In the genomic region with DNA sequence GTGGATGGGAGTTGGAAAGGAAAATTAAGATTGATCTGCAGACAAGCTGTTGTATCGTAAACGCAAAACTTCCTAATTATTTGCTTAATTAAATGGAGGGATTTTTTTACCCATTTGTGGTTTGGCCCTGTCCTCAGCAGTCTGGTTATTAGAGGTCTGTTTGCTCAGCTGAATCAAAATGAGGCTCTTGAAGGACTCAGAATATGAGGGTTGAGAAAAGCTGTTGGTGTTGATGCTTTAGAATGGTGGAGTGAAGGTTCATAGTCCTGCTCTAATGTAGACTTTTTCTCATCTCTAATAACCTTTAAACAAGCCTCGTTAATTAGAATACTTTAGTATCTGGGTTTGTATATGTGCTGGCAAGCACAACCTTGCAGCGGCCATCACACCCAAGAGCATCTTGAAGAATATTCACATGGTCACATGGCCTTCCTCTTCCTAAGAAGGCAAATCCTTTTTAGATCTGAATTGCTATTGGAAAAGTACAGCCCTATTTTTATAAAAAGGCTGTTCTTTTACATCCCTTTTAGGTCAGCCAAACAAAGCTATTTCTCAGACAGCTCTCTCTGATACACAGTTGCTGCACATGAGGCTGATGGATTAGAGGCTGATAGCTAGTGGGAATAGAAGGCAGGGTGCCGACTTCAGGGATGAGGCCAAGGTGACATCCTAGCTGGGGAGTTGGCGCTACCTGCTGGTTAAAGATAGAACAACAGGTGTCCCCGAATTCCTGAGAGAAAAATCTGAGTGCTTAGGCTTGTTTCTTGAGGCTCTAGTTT, we compare ENCODE assay signal across 1 cellular context.
TF ChIP-seq lines count a peak whose summit lies in the region.

No MANE protein-coding gene starts in this region.

TF ChIP-seq in K562, 482 proteins besides CTCF, POLR2A, EP300 and RAD21 (continued from another document and continues in another):
- TF ChIP-seq TBL1XR1 (IDR thresholded peaks at IDR 0.05; ENCODE audit: low read length in 2 of 2), result peak; percentile 24 to 35; a peak in 1 of 4 replicates
- TF ChIP-seq RHOXF2B (CRISPR knock-in tag; conservative IDR thresholded peaks at IDR 0.05), result no peak
- no peak for TF ChIP-seq ZNF347 (CRISPR knock-in tag; IDR thresholded peaks at IDR 0.05; ENCODE audit: low read depth)
- no peak for TF ChIP-seq HDAC3 (IDR thresholded peaks at IDR 0.05; ENCODE audit: borderline replicate concordance, partially characterized antibody)
- TF ChIP-seq, protein P1, sequence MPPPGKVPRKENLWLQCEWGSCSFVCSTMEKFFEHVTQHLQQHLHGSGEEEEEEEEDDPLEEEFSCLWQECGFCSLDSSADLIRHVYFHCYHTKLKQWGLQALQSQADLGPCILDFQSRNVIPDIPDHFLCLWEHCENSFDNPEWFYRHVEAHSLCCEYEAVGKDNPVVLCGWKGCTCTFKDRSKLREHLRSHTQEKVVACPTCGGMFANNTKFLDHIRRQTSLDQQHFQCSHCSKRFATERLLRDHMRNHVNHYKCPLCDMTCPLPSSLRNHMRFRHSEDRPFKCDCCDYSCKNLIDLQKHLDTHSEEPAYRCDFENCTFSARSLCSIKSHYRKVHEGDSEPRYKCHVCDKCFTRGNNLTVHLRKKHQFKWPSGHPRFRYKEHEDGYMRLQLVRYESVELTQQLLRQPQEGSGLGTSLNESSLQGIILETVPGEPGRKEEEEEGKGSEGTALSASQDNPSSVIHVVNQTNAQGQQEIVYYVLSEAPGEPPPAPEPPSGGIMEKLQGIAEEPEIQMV (tag; conservative IDR thresholded peaks at IDR 0.05; ENCODE audit: low read depth), result no peak
- no peak for TF ChIP-seq CREB1 (IDR thresholded peaks at IDR 0.05)
- TF ChIP-seq CREB1 (CRISPR knock-in tag; IDR thresholded peaks at IDR 0.05), result peak; percentile 31; the same call in 1 of the 2 replicates
- no peak for TF ChIP-seq MEF2D (tag; conservative IDR thresholded peaks at IDR 0.05; ENCODE audit: low read depth)
- 0 out of 2 replicates have a peak, but pooled peaks have one; percentile 21 for TF ChIP-seq CHD2 (IDR thresholded peaks at IDR 0.05; ENCODE audit: low read depth, low read length)
- TF ChIP-seq ZBTB7A (IDR thresholded peaks at IDR 0.05; ENCODE audit: borderline replicate concordance, control insufficient read depth, low read depth, low read length), result no peak
- TF ChIP-seq, protein P2, sequence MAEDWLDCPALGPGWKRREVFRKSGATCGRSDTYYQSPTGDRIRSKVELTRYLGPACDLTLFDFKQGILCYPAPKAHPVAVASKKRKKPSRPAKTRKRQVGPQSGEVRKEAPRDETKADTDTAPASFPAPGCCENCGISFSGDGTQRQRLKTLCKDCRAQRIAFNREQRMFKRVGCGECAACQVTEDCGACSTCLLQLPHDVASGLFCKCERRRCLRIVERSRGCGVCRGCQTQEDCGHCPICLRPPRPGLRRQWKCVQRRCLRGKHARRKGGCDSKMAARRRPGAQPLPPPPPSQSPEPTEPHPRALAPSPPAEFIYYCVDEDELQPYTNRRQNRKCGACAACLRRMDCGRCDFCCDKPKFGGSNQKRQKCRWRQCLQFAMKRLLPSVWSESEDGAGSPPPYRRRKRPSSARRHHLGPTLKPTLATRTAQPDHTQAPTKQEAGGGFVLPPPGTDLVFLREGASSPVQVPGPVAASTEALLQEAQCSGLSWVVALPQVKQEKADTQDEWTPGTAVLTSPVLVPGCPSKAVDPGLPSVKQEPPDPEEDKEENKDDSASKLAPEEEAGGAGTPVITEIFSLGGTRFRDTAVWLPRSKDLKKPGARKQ (CRISPR knock-in tag; IDR thresholded peaks at IDR 0.05), result no peak
- TF ChIP-seq RCOR1 (IDR thresholded peaks at IDR 0.05; ENCODE audit: borderline replicate concordance in 1 of 2, low read depth in 2 of 2, low read length in 2 of 2), result peak in 1 of 2 experiments; percentile 83; a peak in 2 of 4 replicates
- TF ChIP-seq, protein P3, sequence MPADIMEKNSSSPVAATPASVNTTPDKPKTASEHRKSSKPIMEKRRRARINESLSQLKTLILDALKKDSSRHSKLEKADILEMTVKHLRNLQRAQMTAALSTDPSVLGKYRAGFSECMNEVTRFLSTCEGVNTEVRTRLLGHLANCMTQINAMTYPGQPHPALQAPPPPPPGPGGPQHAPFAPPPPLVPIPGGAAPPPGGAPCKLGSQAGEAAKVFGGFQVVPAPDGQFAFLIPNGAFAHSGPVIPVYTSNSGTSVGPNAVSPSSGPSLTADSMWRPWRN (IDR thresholded peaks at IDR 0.05; ENCODE audit: low read depth), result no peak
- TF ChIP-seq, protein P4, sequence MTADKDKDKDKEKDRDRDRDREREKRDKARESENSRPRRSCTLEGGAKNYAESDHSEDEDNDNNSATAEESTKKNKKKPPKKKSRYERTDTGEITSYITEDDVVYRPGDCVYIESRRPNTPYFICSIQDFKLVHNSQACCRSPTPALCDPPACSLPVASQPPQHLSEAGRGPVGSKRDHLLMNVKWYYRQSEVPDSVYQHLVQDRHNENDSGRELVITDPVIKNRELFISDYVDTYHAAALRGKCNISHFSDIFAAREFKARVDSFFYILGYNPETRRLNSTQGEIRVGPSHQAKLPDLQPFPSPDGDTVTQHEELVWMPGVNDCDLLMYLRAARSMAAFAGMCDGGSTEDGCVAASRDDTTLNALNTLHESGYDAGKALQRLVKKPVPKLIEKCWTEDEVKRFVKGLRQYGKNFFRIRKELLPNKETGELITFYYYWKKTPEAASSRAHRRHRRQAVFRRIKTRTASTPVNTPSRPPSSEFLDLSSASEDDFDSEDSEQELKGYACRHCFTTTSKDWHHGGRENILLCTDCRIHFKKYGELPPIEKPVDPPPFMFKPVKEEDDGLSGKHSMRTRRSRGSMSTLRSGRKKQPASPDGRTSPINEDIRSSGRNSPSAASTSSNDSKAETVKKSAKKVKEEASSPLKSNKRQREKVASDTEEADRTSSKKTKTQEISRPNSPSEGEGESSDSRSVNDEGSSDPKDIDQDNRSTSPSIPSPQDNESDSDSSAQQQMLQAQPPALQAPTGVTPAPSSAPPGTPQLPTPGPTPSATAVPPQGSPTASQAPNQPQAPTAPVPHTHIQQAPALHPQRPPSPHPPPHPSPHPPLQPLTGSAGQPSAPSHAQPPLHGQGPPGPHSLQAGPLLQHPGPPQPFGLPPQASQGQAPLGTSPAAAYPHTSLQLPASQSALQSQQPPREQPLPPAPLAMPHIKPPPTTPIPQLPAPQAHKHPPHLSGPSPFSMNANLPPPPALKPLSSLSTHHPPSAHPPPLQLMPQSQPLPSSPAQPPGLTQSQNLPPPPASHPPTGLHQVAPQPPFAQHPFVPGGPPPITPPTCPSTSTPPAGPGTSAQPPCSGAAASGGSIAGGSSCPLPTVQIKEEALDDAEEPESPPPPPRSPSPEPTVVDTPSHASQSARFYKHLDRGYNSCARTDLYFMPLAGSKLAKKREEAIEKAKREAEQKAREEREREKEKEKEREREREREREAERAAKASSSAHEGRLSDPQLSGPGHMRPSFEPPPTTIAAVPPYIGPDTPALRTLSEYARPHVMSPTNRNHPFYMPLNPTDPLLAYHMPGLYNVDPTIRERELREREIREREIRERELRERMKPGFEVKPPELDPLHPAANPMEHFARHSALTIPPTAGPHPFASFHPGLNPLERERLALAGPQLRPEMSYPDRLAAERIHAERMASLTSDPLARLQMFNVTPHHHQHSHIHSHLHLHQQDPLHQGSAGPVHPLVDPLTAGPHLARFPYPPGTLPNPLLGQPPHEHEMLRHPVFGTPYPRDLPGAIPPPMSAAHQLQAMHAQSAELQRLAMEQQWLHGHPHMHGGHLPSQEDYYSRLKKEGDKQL (CRISPR knock-in tag; IDR thresholded peaks at IDR 0.05; ENCODE audit: borderline replicate concordance), result 0 out of 2 replicates have a peak, but pooled peaks have one; percentile 36
- TF ChIP-seq, protein P5, sequence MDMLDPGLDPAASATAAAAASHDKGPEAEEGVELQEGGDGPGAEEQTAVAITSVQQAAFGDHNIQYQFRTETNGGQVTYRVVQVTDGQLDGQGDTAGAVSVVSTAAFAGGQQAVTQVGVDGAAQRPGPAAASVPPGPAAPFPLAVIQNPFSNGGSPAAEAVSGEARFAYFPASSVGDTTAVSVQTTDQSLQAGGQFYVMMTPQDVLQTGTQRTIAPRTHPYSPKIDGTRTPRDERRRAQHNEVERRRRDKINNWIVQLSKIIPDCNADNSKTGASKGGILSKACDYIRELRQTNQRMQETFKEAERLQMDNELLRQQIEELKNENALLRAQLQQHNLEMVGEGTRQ (CRISPR knock-in tag; IDR thresholded peaks at IDR 0.05), result 0 out of 2 replicates have a peak, but pooled peaks have one; percentile 21
- TF ChIP-seq FOXP1 (CRISPR knock-in tag; IDR thresholded peaks at IDR 0.05), result peak; percentile 59; the same call in 1 of the 2 replicates
- peak; percentile 51 for TF ChIP-seq BHLHE40 (IDR thresholded peaks at IDR 0.05; ENCODE audit: low read length)
- TF ChIP-seq GTF2E2 (tag; IDR thresholded peaks at IDR 0.05), result 0 out of 2 replicates have a peak, but pooled peaks have one; percentile 52
- TF ChIP-seq LCOR (CRISPR knock-in tag; IDR thresholded peaks at IDR 0.05), result 0 out of 2 replicates have a peak, but pooled peaks have one; percentile 51
- no peak for TF ChIP-seq ZNF77 (CRISPR knock-in tag; IDR thresholded peaks at IDR 0.05)
- 0 out of 2 replicates have a peak, but pooled peaks have one; percentile 4 for TF ChIP-seq MAFK (IDR thresholded peaks at IDR 0.05; ENCODE audit: low read length)
- no peak for TF ChIP-seq DMBX1 (CRISPR knock-in tag; IDR thresholded peaks at IDR 0.05; ENCODE audit: borderline replicate concordance)
- TF ChIP-seq CTBP1 (IDR thresholded peaks at IDR 0.05; ENCODE audit: borderline replicate concordance), result peak; percentile 61
- TF ChIP-seq SMC3 (conservative IDR thresholded peaks at IDR 0.05; ENCODE audit: insufficient read depth, low read depth, low read length), result peak; percentile 97
- TF ChIP-seq ZNF143 (CRISPR knock-in tag; IDR thresholded peaks at IDR 0.05), result no peak
- no peak for TF ChIP-seq PHB2 (IDR thresholded peaks at IDR 0.05; ENCODE audit: low read depth)
- peak; percentile 50 for TF ChIP-seq L3MBTL2 (IDR thresholded peaks at IDR 0.05)
- no peak for TF ChIP-seq TFAM (CRISPR knock-in tag; conservative IDR thresholded peaks at IDR 0.05)
- peak; percentile 61 for TF ChIP-seq NBN (IDR thresholded peaks at IDR 0.05; ENCODE audit: low read depth)
- TF ChIP-seq, protein P6, sequence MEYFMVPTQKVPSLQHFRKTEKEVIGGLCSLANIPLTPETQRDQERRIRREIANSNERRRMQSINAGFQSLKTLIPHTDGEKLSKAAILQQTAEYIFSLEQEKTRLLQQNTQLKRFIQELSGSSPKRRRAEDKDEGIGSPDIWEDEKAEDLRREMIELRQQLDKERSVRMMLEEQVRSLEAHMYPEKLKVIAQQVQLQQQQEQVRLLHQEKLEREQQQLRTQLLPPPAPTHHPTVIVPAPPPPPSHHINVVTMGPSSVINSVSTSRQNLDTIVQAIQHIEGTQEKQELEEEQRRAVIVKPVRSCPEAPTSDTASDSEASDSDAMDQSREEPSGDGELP (CRISPR knock-in tag; IDR thresholded peaks at IDR 0.05; ENCODE audit: borderline replicate concordance), result peak; percentile 36
- TF ChIP-seq JUND (IDR thresholded peaks at IDR 0.05; ENCODE audit: borderline replicate concordance, low read depth, low read length), result peak; percentile 46; the same call in 1 of the 2 replicates
- TF ChIP-seq JUND (tag; IDR thresholded peaks at IDR 0.05; ENCODE audit: borderline replicate concordance, low read depth, low read length), result peak; percentile 22; the same call in 1 of the 3 replicates
- TF ChIP-seq TBP (optimal IDR thresholded peaks at IDR 0.05; ENCODE audit: low read depth, low read length), result no peak
- TF ChIP-seq ZFPM2 (CRISPR knock-in tag; IDR thresholded peaks at IDR 0.05), result no peak
- TF ChIP-seq HDAC1 (IDR thresholded peaks at IDR 0.05), result no peak
- TF ChIP-seq FOXJ2 (tag; IDR thresholded peaks at IDR 0.05), result no peak
- TF ChIP-seq ADNP (tag; IDR thresholded peaks at IDR 0.05), result no peak
- 0 out of 2 replicates have a peak, but pooled peaks have one; percentile 50 for TF ChIP-seq KAT7 (CRISPR knock-in tag; IDR thresholded peaks at IDR 0.05; ENCODE audit: borderline replicate concordance)
- no peak for TF ChIP-seq EGR1 (conservative IDR thresholded peaks at IDR 0.05)
- no peak for TF ChIP-seq PYGO2 (tag; IDR thresholded peaks at IDR 0.05)
